In the genomic region with DNA sequence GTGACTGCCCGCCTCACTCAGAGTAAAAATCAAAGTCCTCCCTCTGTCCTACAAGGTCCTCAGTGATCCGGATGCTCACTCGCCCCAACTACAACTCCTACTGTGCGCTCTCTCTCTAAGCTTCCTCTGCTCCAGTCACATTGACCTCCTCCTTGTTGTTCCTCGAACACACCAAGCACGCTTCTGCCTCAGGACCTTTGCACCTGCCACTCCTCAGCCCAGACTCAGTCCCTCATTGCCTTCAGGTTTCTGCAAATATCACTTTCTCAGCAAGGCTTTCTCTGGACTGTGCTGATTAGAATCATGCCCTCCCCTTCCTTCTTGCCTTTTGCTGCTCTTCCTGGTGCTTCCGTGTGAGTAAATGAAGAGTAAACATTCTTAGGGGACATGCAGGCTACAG, we compare ENCODE assay signal across 23 cellular contexts.
"Had no signal": no experiment of that assay in that cellular context is flagged by ENCODE, and none has a peak within 500 bp of the region (broad histone marks: within the 10 kb centered on the region; RNA-seq: fewer than 3 reads in every experiment).

No MANE protein-coding gene starts in this region.

- H3K27ac Mint-ChIP-seq: memory B cell; mesothelial cell of epicardium; nephron; stimulated activated memory B cell treated with anti-CD40 and anti-IgM and Interleukin-4, amounts not matched to agents 10 μg/mL and 1 μg/mL and 100 μg/mL, for 72 hours; stimulated activated naive CD8-positive, alpha-beta T cell treated with anti-CD3 and anti-CD28 coated beads, Interleukin-15, Interleukin-2, amounts not matched to agents 100 ng/mL and 50 ng/mL, for 24 hours had no signal

- H3K27me3 Mint-ChIP-seq: stimulated activated naive CD8-positive, alpha-beta T cell treated with anti-CD3 and anti-CD28 coated beads, Interleukin-15, Interleukin-2, amounts not matched to agents 100 ng/mL and 50 ng/mL, for 24 hours had no signal

- ATAC-seq: esophagus mucosa; left lung; lower lobe of right lung; psoas muscle; sciatic nerve; stimulated activated memory B cell treated with anti-CD40 and anti-IgM and Interleukin-4, amounts not matched to agents 10 μg/mL and 1 μg/mL and 100 μg/mL, for 72 hours; upper lobe of right lung had no signal

- H3K36me3 Mint-ChIP-seq: stimulated activated memory B cell treated with anti-CD40 and anti-IgM and Interleukin-4, amounts not matched to agents 10 μg/mL and 1 μg/mL and 100 μg/mL, for 72 hours had no signal

- H2AFZ ChIP-seq: parathyroid adenoma had no signal

- FAIRE-seq: frontal cortex had no signal

- H3K36me3 ChIP-seq: colonic mucosa, left lung, lower lobe of right lung, spleen, tibial nerve, upper lobe of right lung, vagina had no signal

- H3K79me2 ChIP-seq: parathyroid adenoma had no signal

- H3K4me3 Mint-ChIP-seq: memory B cell; mesothelial cell of epicardium; nephron; stimulated activated memory B cell treated with anti-CD40 and anti-IgM and Interleukin-4, amounts not matched to agents 10 μg/mL and 1 μg/mL and 100 μg/mL, for 72 hours; stimulated activated naive CD8-positive, alpha-beta T cell treated with anti-CD3 and anti-CD28 coated beads, Interleukin-15, Interleukin-2, amounts not matched to agents 100 ng/mL and 50 ng/mL, for 24 hours had no signal

- H3K27me3 ChIP-seq: colonic mucosa, tibial nerve, upper lobe of right lung, vagina had no signal

- H3K9ac ChIP-seq: parathyroid adenoma had no signal

- H3K9me3 Mint-ChIP-seq: mesothelial cell of epicardium; nephron; stimulated activated memory B cell treated with anti-CD40 and anti-IgM and Interleukin-4, amounts not matched to agents 10 μg/mL and 1 μg/mL and 100 μg/mL, for 72 hours; stimulated activated naive CD8-positive, alpha-beta T cell treated with anti-CD3 and anti-CD28 coated beads, Interleukin-15, Interleukin-2, amounts not matched to agents 100 ng/mL and 50 ng/mL, for 24 hours had no signal

- H3K4me3 ChIP-seq: colonic mucosa, left lung, lower lobe of right lung, psoas muscle, spleen, tibial nerve, upper lobe of right lung, vagina had no signal

- H3K4me1 ChIP-seq: colonic mucosa, parathyroid adenoma, psoas muscle, vagina had no signal

- H3K9me3 ChIP-seq: colonic mucosa, left lung, lower lobe of right lung, psoas muscle, spleen, tibial nerve, upper lobe of right lung, vagina had no signal

- DNase-seq: colonic mucosa; effector CD4-positive, alpha-beta T cell; islet precursor cell; left lung; lower lobe of right lung; psoas muscle; retina; spleen; stimulated activated CD4-positive, alpha-beta T cell treated with anti-CD3 and anti-CD28 coated beads, Interleukin-15, amount 100 ng/mL, for 24 hours; stimulated activated CD4-positive, alpha-beta T cell treated with anti-CD3 and anti-CD28 coated beads, Interleukin-1b, Interleukin-23, amount 100 ng/mL, for 48 hours; stimulated activated CD4-positive, alpha-beta T cell treated with anti-CD3 and anti-CD28 coated beads, Interleukin-4, amount 100 ng/mL, for 24 hours; upper lobe of right lung had no signal

- H3K27ac ChIP-seq: colonic mucosa, left lung, lower lobe of right lung, parathyroid adenoma, psoas muscle, spleen, tibial nerve, upper lobe of right lung, vagina had no signal
